Comparison of ENCODE assay signal across 20 cellular contexts in genomic region chr1:169624122-169624521, GRCh38. TPM values are rescaled to one million over a fixed set of nuclear protein-coding genes. Genes with fewer than 3 reads are reported as not detected.
DNase-seq lines count a peak whose midpoint lies in the region; ATAC-seq and TF ChIP-seq lines count a peak whose summit lies in the region.
"Had no signal": no experiment of that assay in that cellular context is flagged by ENCODE, and none has a peak within 500 bp of the region (broad histone marks: within the 10 kb centered on the region; RNA-seq: fewer than 3 reads in every experiment).

No MANE protein-coding gene starts in this region.

- no peak for TF ChIP-seq POLR2A in body of pancreas (IDR thresholded peaks at IDR 0.05)

- no peaks in the 10 kb centered on the region for H3K79me2 ChIP-seq in DND-41 (ENCODE audit: insufficient read depth, low read length)

- peaks cover 8 to 10% of the 10 kb centered on the region in 2 donors for H3K9me3 Mint-ChIP-seq in activated T-cell treated with anti-CD3 and anti-CD28 coated beads, Interleukin-2, amount 50 U/mL, for 72 hours
- peaks cover 2% of the 10 kb centered on the region for H3K9me3 Mint-ChIP-seq in activated T-cell treated with anti-CD3 and anti-CD28 coated beads, Interleukin-2, amount 50 U/mL, for 24 hours
- H3K9me3 Mint-ChIP-seq: IgD-negative memory B cell had no signal

- no peaks in the 10 kb centered on the region for H3K27me3 Mint-ChIP-seq in activated T-cell treated with anti-CD3 and anti-CD28 coated beads, Interleukin-2, amount 50 U/mL, for 72 hours (ENCODE audit: low read depth)
- H3K27me3 Mint-ChIP-seq in activated T-cell treated with anti-CD3 and anti-CD28 coated beads, Interleukin-2, amount 50 U/mL, for 24 hours = no peaks in the 10 kb centered on the region
- H3K27me3 Mint-ChIP-seq: IgD-negative memory B cell had no signal

- H3K27me3 ChIP-seq in DND-41 (ENCODE audit: insufficient read depth, low read length, poor library complexity) (no peaks in the 10 kb centered on the region), body of pancreas (no peaks in the 10 kb centered on the region)
- H3K27me3 ChIP-seq: BLaER1 had no signal

- no peak overlapping the region for H2AFZ ChIP-seq in DND-41 (ENCODE audit: low read depth, low read length)
- H2AFZ ChIP-seq: GM23248 had no signal

- TF ChIP-seq CTCF in DND-41 (IDR thresholded peaks at IDR 0.05; ENCODE audit: borderline replicate concordance, extremely low read depth, low read length, poor library complexity, severe bottlenecking) (no peak), body of pancreas (IDR thresholded peaks at IDR 0.05) (no peak)

- H3K4me3 ChIP-seq in DND-41 (ENCODE audit: low read depth in 1 of 2, low read length in 2 of 2) (no peak overlapping the region), body of pancreas (no peak overlapping the region)
- H3K4me3 ChIP-seq: BLaER1, GM23248 had no signal

- H3K4me1 Mint-ChIP-seq in activated T-cell treated with anti-CD3 and anti-CD28 coated beads, Interleukin-2, amount 50 U/mL, for 72 hours (ENCODE audit: low read depth) = peaks cover 63% of the 10 kb centered on the region
- peaks cover 61% of the 10 kb centered on the region for H3K4me1 Mint-ChIP-seq in activated T-cell treated with anti-CD3 and anti-CD28 coated beads, Interleukin-2, amount 50 U/mL, for 24 hours (ENCODE audit: low read depth)

- peaks cover 2 to 3% of the 10 kb centered on the region in 2 donors for H3K36me3 Mint-ChIP-seq in activated T-cell treated with anti-CD3 and anti-CD28 coated beads, Interleukin-2, amount 50 U/mL, for 72 hours (ENCODE audit: insufficient read depth in 2 of 2)
- no peaks in the 10 kb centered on the region for H3K36me3 Mint-ChIP-seq in activated T-cell treated with anti-CD3 and anti-CD28 coated beads, Interleukin-2, amount 50 U/mL, for 24 hours (ENCODE audit: low read depth)

- no peaks in the 10 kb centered on the region for H3K9me3 ChIP-seq in DND-41 (ENCODE audit: insufficient read depth, low read length, severe bottlenecking)
- H3K9me3 ChIP-seq in body of pancreas = no peaks in the 10 kb centered on the region
- H3K9me3 ChIP-seq: BLaER1 had no signal

- DNase-seq in activated T-cell treated with anti-CD3 and anti-CD28 coated beads, Interleukin-2, amount 50 U/mL, for 72 hours = no peak
- no peak for DNase-seq in activated T-cell treated with anti-CD3 and anti-CD28 coated beads, Interleukin-2, amount 50 U/mL, for 24 hours
- DNase-seq in DND-41 = no peak
- DNase-seq in dermis blood vessel endothelial cell = peak; percentile 77
- peak; percentile 44 for DNase-seq in pulmonary artery endothelial cell (ENCODE audit: low read depth, low spot score)
- no peak for DNase-seq in body of pancreas
- DNase-seq: DMS 273 treated with DMSO at 0.1 percent for 48 hours, GM23248, HCEC 1CT, NCI-H1105 treated with DMSO at 0.1 percent for 48 hours, NCI-H1694 treated with DMSO at 0.1 percent for 48 hours, NCI-H2107, NCI-H226, NCI-H524 treated with DMSO at 0.1 percent for 48 hours had no signal

- H3K9ac ChIP-seq in DND-41 (ENCODE audit: low read depth, low read length) = no peak overlapping the region
- H3K9ac ChIP-seq: BLaER1, GM23248 had no signal

- no peaks in the 10 kb centered on the region for H3K36me3 ChIP-seq in DND-41 (ENCODE audit: insufficient read depth, low read length)
- no peaks in the 10 kb centered on the region for H3K36me3 ChIP-seq in body of pancreas (replicated peaks in 1 of 2; ENCODE audit: insufficient read depth in 1 of 2, low read depth in 2 of 2)
- H3K36me3 ChIP-seq: BLaER1 had no signal

- H3K27ac ChIP-seq in DND-41 (ENCODE audit: low read length) (peak overlapping the region; percentile 52), body of pancreas (no peak overlapping the region)
- H3K27ac ChIP-seq: BLaER1, GM23248, HL-60 had no signal

- ATAC-seq in activated T-cell treated with anti-CD3 and anti-CD28 coated beads, Interleukin-2, amount 50 U/mL, for 72 hours (replicated peaks in 1 of 2) = peak in 1 of 2 donors; percentile 7
- ATAC-seq in DND-41 (ENCODE audit: insufficient read depth, low read depth) = no peak
- ATAC-seq in body of pancreas = no peak
- no peak for ATAC-seq in HG03432 (IDR thresholded peaks at IDR 0.05; ENCODE audit: unreplicated experiment)

- peak overlapping the region; percentile 7 to 45 for H3K4me3 Mint-ChIP-seq in activated T-cell treated with anti-CD3 and anti-CD28 coated beads, Interleukin-2, amount 50 U/mL, for 72 hours
- H3K4me3 Mint-ChIP-seq in activated T-cell treated with anti-CD3 and anti-CD28 coated beads, Interleukin-2, amount 50 U/mL, for 24 hours = no peak overlapping the region
- H3K4me3 Mint-ChIP-seq: IgD-negative memory B cell had no signal

- H3K27ac Mint-ChIP-seq in activated T-cell treated with anti-CD3 and anti-CD28 coated beads, Interleukin-2, amount 50 U/mL, for 72 hours = no peak overlapping the region
- H3K27ac Mint-ChIP-seq in activated T-cell treated with anti-CD3 and anti-CD28 coated beads, Interleukin-2, amount 50 U/mL, for 24 hours = no peak overlapping the region
- H3K27ac Mint-ChIP-seq: IgD-negative memory B cell had no signal

- peaks cover 39% of the 10 kb centered on the region for H3K4me1 ChIP-seq in DND-41 (ENCODE audit: insufficient read depth, low read length)
- no peaks in the 10 kb centered on the region for H3K4me1 ChIP-seq in body of pancreas
- H3K4me1 ChIP-seq: BLaER1 had no signal

- H4K20me1 ChIP-seq in DND-41 (ENCODE audit: insufficient read depth, low read length) = no peaks in the 10 kb centered on the region
- H4K20me1 ChIP-seq: BLaER1 had no signal

- intact Hi-C loops in body of pancreas (cut with DNase I) = no loop called here

- H3K4me2 ChIP-seq in DND-41 (ENCODE audit: insufficient read depth, low read length) = no peak overlapping the region
- H3K4me2 ChIP-seq: BLaER1 had no signal

RNA-seq across cellular contexts. Expression of gene SELP, which starts 5.8 kb away (rescaled TPM):
- total RNA-seq in activated T-cell treated with anti-CD3 and anti-CD28 coated beads, Interleukin-2, amount 50 U/mL, for 72 hours = 1 to 10 TPM; 1.6 to 3.6 TPM
- total RNA-seq in dermis blood vessel endothelial cell = 2.6 and 5.3 TPM in 2 replicates
- 1.8 and 3.3 TPM in 2 replicates for total RNA-seq in pulmonary artery endothelial cell
- total RNA-seq in body of pancreas = 1 to 10 TPM; 1.6 to 2.9 TPM
- total RNA-seq: Daoy, GM23248, LHCN-M2 had no signal

RNA-seq across cellular contexts. Expression of gene F5, which starts 37.8 kb away (rescaled TPM):
- 10 to 100 TPM; 37.4 to 81.5 TPM for total RNA-seq in activated T-cell treated with anti-CD3 and anti-CD28 coated beads, Interleukin-2, amount 50 U/mL, for 72 hours
- total RNA-seq in dermis blood vessel endothelial cell (not detected in 2 replicates), pulmonary artery endothelial cell (0.04 and 0.13 TPM in 2 replicates), body of pancreas (1 to 10 TPM in 1 of 2 donors, under 1 TPM in 1; 0.33 to 4.2 TPM)
- total RNA-seq: Daoy, GM23248, LHCN-M2 had no signal

Comparison
In these comparisons a context has a peak if more than half of its experiments do, and no peak if none do; other contexts are left out.
1. DNase-seq: peak in dermis blood vessel endothelial cell (single experiment) and pulmonary artery endothelial cell (single experiment); none in activated T-cell treated with anti-CD3 and anti-CD28 coated beads, Interleukin-2, amount 50 U/mL, for 72 hours (0 of 2), activated T-cell treated with anti-CD3 and anti-CD28 coated beads, Interleukin-2, amount 50 U/mL, for 24 hours (single experiment), DND-41 (single experiment) and body of pancreas (0 of 4).
2. RNA of gene F5, which starts 37.8 kb away (total RNA-seq): 37.4 to 81.5 TPM in activated T-cell treated with anti-CD3 and anti-CD28 coated beads, Interleukin-2, amount 50 U/mL, for 72 hours; 0.33 to 4.2 TPM in body of pancreas, 0.04 to 0.13 TPM in pulmonary artery endothelial cell and not detected in dermis blood vessel endothelial cell; every median in the first group is over 4 times any median in the second.